Comparison of ENCODE assay signal across 9 cellular contexts in the genomic region with DNA sequence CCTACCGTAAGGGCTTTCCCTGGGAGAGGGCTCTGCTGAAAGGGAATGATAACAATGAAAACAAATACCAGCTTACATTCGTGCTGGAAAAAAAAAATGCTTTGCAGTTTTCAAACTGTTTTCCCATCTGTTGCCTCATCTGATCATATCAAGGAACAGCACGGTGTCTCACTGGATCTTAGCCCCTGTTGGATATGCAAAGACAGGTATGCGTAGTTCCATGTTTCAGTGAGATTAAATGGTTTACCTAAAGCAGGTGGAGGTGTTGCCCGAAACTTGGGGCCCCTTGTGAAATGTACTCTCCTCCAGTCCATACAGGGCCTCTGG.
DNase-seq lines count a peak whose midpoint lies in the region; ATAC-seq lines count a peak whose summit lies in the region.
"Had no signal": no experiment of that assay in that cellular context is flagged by ENCODE, and none has a peak within 500 bp of the region (broad histone marks: within the 10 kb centered on the region; RNA-seq: fewer than 3 reads in every experiment).

No MANE protein-coding gene starts in this region.

- POLR2A ChIA-PET in activated CD4-positive, alpha-beta T cell treated with anti-CD3 and anti-CD28 coated beads, Interleukin-2, amount 10 ng/mL, durations not matched to agents 7 days and 5 days (lab: Charles Lee) = no interaction called here

- peak overlapping the region; percentile 22 for H3K27ac ChIP-seq in temporal lobe (ENCODE audit: low read depth, low read length)

- intact Hi-C loops in activated T-helper 2 cell treated with anti-CD3 and anti-CD28 coated beads, Interferon-gamma antibody, Interleukin-2, Interleukin-4, amounts not matched to agents 10 μg/mL and 5 μg/mL and 100 μg/mL, durations not matched to agents 14 hours and 24 hours and 36 hours (cut with micrococcal nuclease) = loop anchor here (5.0 kb wide), 2 partner anchors 81 to 126 kb away; a partner anchor contains a TSS

- no peak for DNase-seq in activated CD4-positive, alpha-beta T cell treated with anti-CD3 and anti-CD28 coated beads, Interleukin-2, amount 10 ng/mL, durations not matched to agents 7 days and 5 days
- DNase-seq in activated CD4-positive, alpha-beta T cell treated with anti-CD3 and anti-CD28 coated beads for 48 hours = no peak
- DNase-seq in activated T-helper 2 cell treated with anti-CD3 and anti-CD28 coated beads, Interferon-gamma antibody, Interleukin-2, Interleukin-4, amounts not matched to agents 10 μg/mL and 5 μg/mL and 100 μg/mL, durations not matched to agents 14 hours and 24 hours and 36 hours (ENCODE audit: low spot score) = no peak
- DNase-seq in kidney tubule cell (ENCODE audit: low spot score) (peak; percentile 4), NOMO-1 (lab: John Stamatoyannopoulos, UW; ENCODE audit: unreplicated experiment in 2 of 2) (no peak)
- DNase-seq: T-helper 9 cell had no signal

- H3K36me3 Mint-ChIP-seq in activated CD4-positive, alpha-beta T cell treated with anti-CD3 and anti-CD28 coated beads, Interleukin-2, amount 10 ng/mL, durations not matched to agents 7 days and 5 days (ENCODE audit: low read depth) = peaks cover 3% of the 10 kb centered on the region
- H3K36me3 Mint-ChIP-seq in activated T-helper 2 cell treated with anti-CD3 and anti-CD28 coated beads, Interferon-gamma antibody, Interleukin-2, Interleukin-4, amounts not matched to agents 10 μg/mL and 5 μg/mL and 100 μg/mL, durations not matched to agents 14 hours and 24 hours and 36 hours (ENCODE audit: low read depth) = no peaks in the 10 kb centered on the region

- peak overlapping the region; percentile 82 for H3K27ac Mint-ChIP-seq in activated CD4-positive, alpha-beta T cell treated with anti-CD3 and anti-CD28 coated beads, Interleukin-2, amount 10 ng/mL, durations not matched to agents 7 days and 5 days
- H3K27ac Mint-ChIP-seq in activated T-helper 2 cell treated with anti-CD3 and anti-CD28 coated beads, Interferon-gamma antibody, Interleukin-2, Interleukin-4, amounts not matched to agents 10 μg/mL and 5 μg/mL and 100 μg/mL, durations not matched to agents 14 hours and 24 hours and 36 hours = no peak overlapping the region

- H3K9me3 Mint-ChIP-seq in activated CD4-positive, alpha-beta T cell treated with anti-CD3 and anti-CD28 coated beads, Interleukin-2, amount 10 ng/mL, durations not matched to agents 7 days and 5 days = no peaks in the 10 kb centered on the region
- H3K9me3 Mint-ChIP-seq in activated T-helper 2 cell treated with anti-CD3 and anti-CD28 coated beads, Interferon-gamma antibody, Interleukin-2, Interleukin-4, amounts not matched to agents 10 μg/mL and 5 μg/mL and 100 μg/mL, durations not matched to agents 14 hours and 24 hours and 36 hours = no peaks in the 10 kb centered on the region

- ATAC-seq in GM19328 (IDR thresholded peaks at IDR 0.05; ENCODE audit: unreplicated experiment) (no peak), GM21786 (IDR thresholded peaks at IDR 0.05; ENCODE audit: unreplicated experiment) (no peak)

- peak overlapping the region; percentile 88 for H3K4me3 Mint-ChIP-seq in activated CD4-positive, alpha-beta T cell treated with anti-CD3 and anti-CD28 coated beads, Interleukin-2, amount 10 ng/mL, durations not matched to agents 7 days and 5 days
- peak overlapping the region; percentile 90 for H3K4me3 Mint-ChIP-seq in activated T-helper 2 cell treated with anti-CD3 and anti-CD28 coated beads, Interferon-gamma antibody, Interleukin-2, Interleukin-4, amounts not matched to agents 10 μg/mL and 5 μg/mL and 100 μg/mL, durations not matched to agents 14 hours and 24 hours and 36 hours (ENCODE audit: low read depth)

- H3K27me3 Mint-ChIP-seq in activated CD4-positive, alpha-beta T cell treated with anti-CD3 and anti-CD28 coated beads, Interleukin-2, amount 10 ng/mL, durations not matched to agents 7 days and 5 days = peaks cover 23% of the 10 kb centered on the region
- peaks cover 33% of the 10 kb centered on the region for H3K27me3 Mint-ChIP-seq in activated T-helper 2 cell treated with anti-CD3 and anti-CD28 coated beads, Interferon-gamma antibody, Interleukin-2, Interleukin-4, amounts not matched to agents 10 μg/mL and 5 μg/mL and 100 μg/mL, durations not matched to agents 14 hours and 24 hours and 36 hours (ENCODE audit: low read depth)

- H3K4me1 Mint-ChIP-seq in activated CD4-positive, alpha-beta T cell treated with anti-CD3 and anti-CD28 coated beads, Interleukin-2, amount 10 ng/mL, durations not matched to agents 7 days and 5 days = peaks cover 32% of the 10 kb centered on the region
- H3K4me1 Mint-ChIP-seq in activated T-helper 2 cell treated with anti-CD3 and anti-CD28 coated beads, Interferon-gamma antibody, Interleukin-2, Interleukin-4, amounts not matched to agents 10 μg/mL and 5 μg/mL and 100 μg/mL, durations not matched to agents 14 hours and 24 hours and 36 hours (ENCODE audit: low read depth) = peaks cover 21% of the 10 kb centered on the region

- CTCF ChIA-PET in activated CD4-positive, alpha-beta T cell treated with anti-CD3 and anti-CD28 coated beads, Interleukin-2, amount 10 ng/mL, durations not matched to agents 7 days and 5 days (lab: Charles Lee) = no interaction called here
